In the genomic region with DNA sequence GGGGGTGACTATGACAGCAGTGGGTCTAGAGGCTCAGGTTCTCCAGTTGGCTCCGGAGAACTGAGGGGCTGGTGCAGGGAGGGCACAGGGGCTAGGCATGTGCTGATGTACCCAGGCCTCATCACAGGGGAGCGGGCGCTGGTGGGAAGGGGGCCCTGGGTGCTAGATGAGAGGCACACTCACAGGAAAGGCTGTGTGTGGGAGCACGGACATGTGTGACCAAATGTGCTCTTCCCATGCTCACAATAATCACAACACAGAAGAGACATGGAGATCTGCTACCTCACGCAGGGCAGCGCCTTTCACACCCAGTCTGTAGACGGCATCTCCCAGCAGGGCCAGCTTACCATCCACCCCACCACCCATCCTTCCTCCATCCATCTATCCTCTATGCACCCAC, we compare ENCODE assay signal across 23 cellular contexts. TPM values are rescaled to one million over a fixed set of nuclear protein-coding genes. Genes with fewer than 3 reads are reported as not detected.
DNase-seq lines count a peak whose midpoint lies in the region; ATAC-seq, FAIRE-seq and TF ChIP-seq lines count a peak whose summit lies in the region.
"Had no signal": no experiment of that assay in that cellular context is flagged by ENCODE, and none has a peak within 500 bp of the region (broad histone marks: within the 10 kb centered on the region; RNA-seq: fewer than 3 reads in every experiment).

No MANE protein-coding gene starts in this region.

- H3K36me3 ChIP-seq in astrocyte (ENCODE audit: insufficient read depth, low read length) (no peaks in the 10 kb centered on the region), neuronal stem cell (replicated peaks in 1 of 2; ENCODE audit: control insufficient read depth in 2 of 2, insufficient read depth in 2 of 2, low read length in 2 of 2) (no peaks in the 10 kb centered on the region)
- H3K36me3 ChIP-seq: MG63, SJCRH30 had no signal

- H3K4me2 ChIP-seq in astrocyte (ENCODE audit: low read length), result no peak overlapping the region
- no peak overlapping the region for H3K4me2 ChIP-seq in neuronal stem cell (ENCODE audit: insufficient read depth, low read length, poor library complexity, severe bottlenecking)
- H3K4me2 ChIP-seq: A549 had no signal

- no CpG with 5 or more reads among the region's 7 CpGs for WGBS in neuronal stem cell (ENCODE audit: extremely low coverage in 2 of 2, insufficient read length in 2 of 2, insufficient replicate concordance in 1 of 2), 2 donors

- H2AFZ ChIP-seq in astrocyte (ENCODE audit: low read depth, low read length), result no peak overlapping the region
- H2AFZ ChIP-seq in neuronal stem cell (ENCODE audit: low read length), result no peak overlapping the region

- peak; percentile 12 for DNase-seq in left ventricle myocardium superior
- DNase-seq in left cardiac atrium, result no peak
- no peak for DNase-seq in astrocyte (ENCODE audit: low read depth)
- DNase-seq in neuronal stem cell (ENCODE audit: low spot score), result no peak
- DNase-seq in effector CD8-positive, alpha-beta T cell (lab: John Stamatoyannopoulos, UW), result no peak
- DNase-seq: C1 segment of cervical spinal cord, DMS79, HCEC 1CT, Karpas-422, MG63, NCI-H1048, NCI-H1436, NCI-H1930, NCI-H345, NCI-H524 treated with DMSO at 0.1 percent for 48 hours, PC-3, RPMI8226, SJCRH30 had no signal

- H3K9me3 ChIP-seq in astrocyte (ENCODE audit: insufficient read depth, low read depth, low read length) (no peaks in the 10 kb centered on the region), neuronal stem cell (replicated peaks in 1 of 2; ENCODE audit: control insufficient read depth in 2 of 2, insufficient read depth in 1 of 2, low read depth in 1 of 2, low read length in 2 of 2) (no peaks in the 10 kb centered on the region)
- H3K9me3 ChIP-seq: A549, MG63, SJCRH30 had no signal

- no peak overlapping the region for H3K4ac ChIP-seq in neuronal stem cell (ENCODE audit: low read length)

- H3K4me1 ChIP-seq in astrocyte (ENCODE audit: insufficient read depth, low read length) (peaks cover 29% of the 10 kb centered on the region), neuronal stem cell (ENCODE audit: control insufficient read depth in 2 of 2, insufficient read depth in 1 of 2, low read depth in 1 of 2, low read length in 2 of 2) (peaks cover 6 to 14% of the 10 kb centered on the region in 2 donors)

- H3K18ac ChIP-seq in neuronal stem cell (ENCODE audit: low read length), result no peak overlapping the region

- intact Hi-C loops in left ventricle myocardium superior (cut with micrococcal nuclease), result no loop called here
- intact Hi-C loops in left cardiac atrium (cut with DNase I), result no loop called here

- H3K36me3 Mint-ChIP-seq in astrocyte (ENCODE audit: low read depth, unreplicated experiment), result peaks cover 5% of the 10 kb centered on the region

- peaks cover 21% of the 10 kb centered on the region for H3K4me1 Mint-ChIP-seq in astrocyte (ENCODE audit: low read depth, unreplicated experiment)
- H3K4me1 Mint-ChIP-seq: IgD-negative memory B cell had no signal

- H3K9ac ChIP-seq in astrocyte (ENCODE audit: low read length), result no peak overlapping the region
- no peak overlapping the region for H3K9ac ChIP-seq in neuronal stem cell (ENCODE audit: low read depth, low read length, poor library complexity)

- H3K4me3 ChIP-seq in astrocyte (ENCODE audit: insufficient read depth, low read depth, low read length) (no peak overlapping the region), neuronal stem cell (ENCODE audit: low read length in 2 of 2) (no peak overlapping the region)
- H3K4me3 ChIP-seq: A549, MG63, SJCRH30 had no signal

- no peaks in the 10 kb centered on the region for H3K27me3 ChIP-seq in astrocyte (ENCODE audit: insufficient read depth, low read length)
- H3K27me3 ChIP-seq in neuronal stem cell (ENCODE audit: control insufficient read depth in 3 of 3, insufficient read depth in 3 of 3, low read depth in 1 of 3, low read length in 3 of 3), result no peaks in the 10 kb centered on the region
- H3K27me3 ChIP-seq: MG63, SJCRH30 had no signal

- H4K91ac ChIP-seq in neuronal stem cell (ENCODE audit: low read depth, low read length, poor library complexity), result no peak overlapping the region

- no peak overlapping the region for H4K8ac ChIP-seq in neuronal stem cell (ENCODE audit: low read depth, low read length)

- H2BK15ac ChIP-seq in neuronal stem cell (ENCODE audit: low read length), result no peak overlapping the region

- H4K20me1 ChIP-seq in astrocyte (ENCODE audit: insufficient read depth, low read length), result peaks cover 70% of the 10 kb centered on the region

- H2BK12ac ChIP-seq in neuronal stem cell (ENCODE audit: low read length), result no peak overlapping the region

- H2AK5ac ChIP-seq in neuronal stem cell (ENCODE audit: low read depth, low read length), result peak overlapping the region; percentile 72

- peaks cover 3% of the 10 kb centered on the region for H3K79me1 ChIP-seq in neuronal stem cell (ENCODE audit: low read depth, low read length)

- H3K23ac ChIP-seq in neuronal stem cell (ENCODE audit: low read depth, low read length, poor library complexity), result peak overlapping the region; percentile 32

- FAIRE-seq in astrocyte (lab: Jason Lieb, UNC), result no peak
- FAIRE-seq: A549 had no signal

- H3K4me3 Mint-ChIP-seq in astrocyte (ENCODE audit: unreplicated experiment), result no peak overlapping the region
- H3K4me3 Mint-ChIP-seq: IgD-negative memory B cell had no signal

- no peaks in the 10 kb centered on the region for H3K9me3 Mint-ChIP-seq in astrocyte (ENCODE audit: unreplicated experiment)
- H3K9me3 Mint-ChIP-seq: IgD-negative memory B cell had no signal

- ATAC-seq in left ventricle myocardium superior (no peak), left cardiac atrium (no peak), HG02763 (IDR thresholded peaks at IDR 0.05; ENCODE audit: unreplicated experiment) (no peak), GM18511 (IDR thresholded peaks at IDR 0.05; ENCODE audit: unreplicated experiment) (no peak)
- ATAC-seq: A549, PC-3 had no signal

- TF ChIP-seq CTCF in astrocyte (IDR thresholded peaks at IDR 0.05; ENCODE audit: insufficient read depth, low read depth, low read length), result no peak

- H3K14ac ChIP-seq in neuronal stem cell (ENCODE audit: low read length), result no peak overlapping the region

- H2BK5ac ChIP-seq in neuronal stem cell (ENCODE audit: low read length), result no peak overlapping the region

- H3K27ac Mint-ChIP-seq in astrocyte (ENCODE audit: unreplicated experiment), result peak overlapping the region; percentile 20

- H3K27me3 Mint-ChIP-seq in astrocyte (ENCODE audit: low read depth, unreplicated experiment), result peaks cover 17% of the 10 kb centered on the region
- H3K27me3 Mint-ChIP-seq: IgD-negative memory B cell had no signal

- H2BK120ac ChIP-seq in neuronal stem cell (ENCODE audit: low read depth, low read length), result no peak overlapping the region

- H3K27ac ChIP-seq in astrocyte (ENCODE audit: low read depth, low read length), result no peak overlapping the region
- no peak overlapping the region for H3K27ac ChIP-seq in neuronal stem cell (replicated peaks; ENCODE audit: low read length)
- H3K27ac ChIP-seq: SJCRH30 had no signal

- H3K79me2 ChIP-seq in astrocyte (ENCODE audit: insufficient read depth, low read length), result no peaks in the 10 kb centered on the region

RNA-seq across cellular contexts. Expression of gene RASD1, which starts 17.4 kb away (rescaled TPM):
- total RNA-seq in left ventricle myocardium superior (50.8 TPM), left cardiac atrium (10 to 100 TPM; 35.3 to 55.1 TPM), astrocyte (0.48 and 0.77 TPM in 2 replicates)
- polyA plus RNA-seq in neuronal stem cell (2013, experiment 1 of 2), result 1.2 TPM
- polyA plus RNA-seq in neuronal stem cell (2013, experiment 2 of 2), result 0.90 TPM
- total RNA-seq: HT1080, SJCRH30 had no signal

RNA-seq across cellular contexts. Expression of gene MED9, which starts 36.8 kb away (rescaled TPM):
- total RNA-seq in left ventricle myocardium superior (42.0 TPM), left cardiac atrium (10 to 100 TPM; 26.8 to 35.1 TPM), astrocyte (7.7 and 9.4 TPM in 2 replicates)
- 17.1 TPM for polyA plus RNA-seq in neuronal stem cell (2013, experiment 1 of 2)
- polyA plus RNA-seq in neuronal stem cell (2013, experiment 2 of 2), result 17.1 TPM

Comparison
In these comparisons a context has a peak if more than half of its experiments do, and no peak if none do; other contexts are left out.
1. RNA of gene RASD1, which starts 17.4 kb away (total RNA-seq): 35.3 to 55.1 TPM in left cardiac atrium and 50.8 TPM in left ventricle myocardium superior (single experiment); 0.48 to 0.77 TPM in astrocyte; every median in the first group is over 10 times any median in the second.